Comparison of ENCODE assay signal across 27 cellular contexts in the genomic region with DNA sequence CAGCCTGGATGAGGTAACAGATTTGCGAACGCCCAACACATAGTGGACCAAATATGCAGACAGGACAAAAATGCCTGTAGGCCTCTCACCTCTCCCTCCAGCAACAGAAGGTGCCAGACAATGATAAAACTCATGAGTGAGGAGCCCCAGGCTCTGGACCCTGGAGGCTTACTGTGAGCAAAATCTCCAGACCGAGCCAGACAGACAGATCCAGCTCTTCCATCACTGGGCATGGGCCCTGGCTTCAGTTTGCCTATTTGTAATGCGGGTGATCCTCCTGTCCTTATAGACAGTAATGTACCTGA. TPM values are rescaled to one million over a fixed set of nuclear protein-coding genes. Genes with fewer than 3 reads are reported as not detected.
DNase-seq lines count a peak whose midpoint lies in the region; ATAC-seq and TF ChIP-seq lines count a peak whose summit lies in the region.
"Had no signal": no experiment of that assay in that cellular context is flagged by ENCODE, and none has a peak within 500 bp of the region (broad histone marks: within the 10 kb centered on the region; RNA-seq: fewer than 3 reads in every experiment).

No MANE protein-coding gene starts in this region.

- CTCF ChIA-PET in IMR-90 (lab: Yijun Ruan, JAX) = no interaction called here

- H3K4me1 Mint-ChIP-seq in brain (peaks cover 38% of the 10 kb centered on the region), neural progenitor cell (peaks cover 39% of the 10 kb centered on the region)
- peaks cover 8% of the 10 kb centered on the region for H3K4me1 Mint-ChIP-seq in activated T-cell treated with anti-CD3 and anti-CD28 coated beads, Interleukin-2, amount 50 U/mL, for 4 hours (ENCODE audit: low read depth)

- peaks cover 53% of the 10 kb centered on the region for H3K4me1 ChIP-seq in BLaER1
- peaks cover 14% of the 10 kb centered on the region for H3K4me1 ChIP-seq in IMR-90 (ENCODE audit: control insufficient read depth, insufficient read depth, low read length)
- peaks cover 10% of the 10 kb centered on the region for H3K4me1 ChIP-seq in neural progenitor cell
- H3K4me1 ChIP-seq: ascending aorta, gastrocnemius medialis, transverse colon had no signal

- intact Hi-C loops in IMR-90 (cut with micrococcal nuclease) = no loop called here

- WGBS in IMR-90 (ENCODE audit: extremely low coverage in 2 of 2, insufficient read length in 1 of 2), 2 experiments = no CpG with 5 or more reads among the region's 4 CpGs

- H3K18ac ChIP-seq in IMR-90 (ENCODE audit: low read depth, low read length) = no peak overlapping the region

- no peak for TF ChIP-seq CTCF in IMR-90 (conservative IDR thresholded peaks at IDR 0.05; ENCODE audit: low read depth, low read length)
- TF ChIP-seq CTCF in brain (conservative IDR thresholded peaks at IDR 0.05) = no peak
- TF ChIP-seq CTCF in neural progenitor cell (IDR thresholded peaks at IDR 0.05) = no peak

- H2AK9ac ChIP-seq in IMR-90 (replicated peaks; ENCODE audit: low read depth, low read length, poor library complexity) = no peak overlapping the region

- H2BK120ac ChIP-seq in IMR-90 (ENCODE audit: low read depth, low read length) = peak overlapping the region; percentile 46

- H2BK20ac ChIP-seq in IMR-90 (ENCODE audit: low read depth, low read length) = no peak overlapping the region; the same call in 1 of the 2 replicates

- H3K4me3 ChIP-seq in BLaER1 (no peak overlapping the region), IMR-90 (ENCODE audit: insufficient read depth, low read depth, low read length) (no peak overlapping the region), neural progenitor cell (no peak overlapping the region)
- H3K4me3 ChIP-seq: ascending aorta, gastrocnemius medialis, transverse colon had no signal

- H3K4me2 ChIP-seq in BLaER1 (peak overlapping the region; percentile 81), IMR-90 (ENCODE audit: low read depth, low read length) (no peak overlapping the region), neural progenitor cell (no peak overlapping the region)

- 0 out of 2 replicates have a peak overlapping the region, but pooled peaks have one; percentile 62 for H3K14ac ChIP-seq in IMR-90 (replicated peaks; ENCODE audit: low read depth, low read length)

- no peak overlapping the region for H4K91ac ChIP-seq in IMR-90 (ENCODE audit: insufficient read depth, low read depth, low read length)

- no TSS peak for BruUV-seq in IMR-90 (replicated peaks; lab: Mats Ljungman, UMichigan)

- peaks cover 8% of the 10 kb centered on the region for H3K36me3 Mint-ChIP-seq in brain
- H3K36me3 Mint-ChIP-seq in neural progenitor cell = peaks cover 5% of the 10 kb centered on the region
- H3K36me3 Mint-ChIP-seq in activated T-cell treated with anti-CD3 and anti-CD28 coated beads, Interleukin-2, amount 50 U/mL, for 4 hours (ENCODE audit: insufficient read depth) = no peaks in the 10 kb centered on the region

- dilution Hi-C loops in IMR-90 (cut with HindIII; ENCODE audit: low sequenced_read_pairs, unreplicated experiment) = no loop called here

- ATAC-seq in IMR-90 (ENCODE audit: low read depth) (0 out of 2 replicates have a peak, but pooled peaks have one; percentile 11), HG03175 (IDR thresholded peaks at IDR 0.05; ENCODE audit: unreplicated experiment) (no peak), HG03565 (IDR thresholded peaks at IDR 0.05; ENCODE audit: unreplicated experiment) (no peak)
- no peak for ATAC-seq in activated T-cell treated with anti-CD3 and anti-CD28 coated beads, Interleukin-2, amount 50 U/mL, for 4 hours
- ATAC-seq: activated naive CD4-positive, alpha-beta T cell treated with anti-CD3 and anti-CD28 coated beads, Interleukin-2, amount 50 U/mL, for 72 hours; gastrocnemius medialis; left cardiac atrium had no signal

- POLR2A ChIA-PET in IMR-90 (lab: Charles Lee; ENCODE audit: unreplicated experiment) = interaction anchor here (0.6 kb wide), 1 partner anchor 8 kb away, joined by 5 read pairs; no protein-coding TSS in a partner anchor

- no peaks in the 10 kb centered on the region for H3K79me1 ChIP-seq in IMR-90 (ENCODE audit: low read depth in 1 of 2, low read length in 2 of 2)

- H4K8ac ChIP-seq in IMR-90 (ENCODE audit: low read depth in 2 of 2, low read length in 2 of 2) = no peak overlapping the region; a peak in 1 of 4 replicates

- H3K23ac ChIP-seq in IMR-90 (ENCODE audit: low read depth, low read length) = no peak overlapping the region

- H3K9me3 ChIP-seq in BLaER1 (peaks cover 15% of the 10 kb centered on the region), IMR-90 (ENCODE audit: control insufficient read depth, insufficient read depth, low read length) (peaks cover 4% of the 10 kb centered on the region), neural progenitor cell (ENCODE audit: low read depth) (no peaks in the 10 kb centered on the region)
- H3K9me3 ChIP-seq: gastrocnemius medialis, transverse colon had no signal

- no peak for DNase-seq in IMR-90
- no peak for DNase-seq in neural progenitor cell (ENCODE audit: low spot score)
- no peak for DNase-seq in activated T-cell treated with anti-CD3 and anti-CD28 coated beads, Interleukin-2, amount 50 U/mL, for 4 hours
- DNase-seq in NCI-H1930 (lab: John Stamatoyannopoulos, UW) = no peak
- DNase-seq: activated CD4-positive, alpha-beta T cell treated with anti-CD3 and anti-CD28 coated beads for 48 hours; C1 segment of cervical spinal cord; DMS79 treated with DMSO at 0.1 percent for 48 hours; gastrocnemius medialis; HCEC 1CT; left cardiac atrium; NCI-H1417 treated with DMSO at 0.1 percent for 48 hours; NCI-H2081 treated with DMSO at 0.1 percent for 48 hours; NCI-H446 treated with DMSO at 0.1 percent for 48 hours; occipital lobe; retina; small intestine; stimulated activated CD4-positive, alpha-beta T cell treated with anti-CD3 and anti-CD28 coated beads, Interleukin-2, amount 100 ng/mL, for 24 hours; T-helper 9 cell; transverse colon had no signal

- H3K4ac ChIP-seq in IMR-90 (ENCODE audit: low read depth, low read length) = peak overlapping the region; percentile 16; the same call in 1 of the 2 replicates

- H3K27ac Mint-ChIP-seq in brain (peak overlapping the region in 4 of 5 experiments; percentile 28 to 93 (median 80)), neural progenitor cell (peak overlapping the region; percentile 81)
- H3K27ac Mint-ChIP-seq: activated naive CD4-positive, alpha-beta T cell treated with anti-CD3 and anti-CD28 coated beads, Interleukin-2, amount 50 U/mL, for 72 hours; memory B cell had no signal

- no peak overlapping the region for H3K56ac ChIP-seq in IMR-90 (ENCODE audit: extremely low read depth, insufficient read depth, low read length)

- no peaks in the 10 kb centered on the region for H4K20me1 ChIP-seq in BLaER1
- H4K20me1 ChIP-seq in IMR-90 (ENCODE audit: insufficient read depth, low read length) = no peaks in the 10 kb centered on the region
- H4K20me1 ChIP-seq in neural progenitor cell (ENCODE audit: low read depth) = no peaks in the 10 kb centered on the region

- H3K9ac ChIP-seq in BLaER1 (no peak overlapping the region), IMR-90 (ENCODE audit: low read depth, low read length) (no peak overlapping the region), neural progenitor cell (no peak overlapping the region)

- H2BK5ac ChIP-seq in IMR-90 (ENCODE audit: low read depth, low read length, poor library complexity, severe bottlenecking) = no peak overlapping the region

- peak overlapping the region in 1 of 5 experiments; percentile 10 for H3K4me3 Mint-ChIP-seq in brain
- H3K4me3 Mint-ChIP-seq in neural progenitor cell = no peak overlapping the region
- H3K4me3 Mint-ChIP-seq in activated T-cell treated with anti-CD3 and anti-CD28 coated beads, Interleukin-2, amount 50 U/mL, for 4 hours = no peak overlapping the region
- H3K4me3 Mint-ChIP-seq: memory B cell had no signal

- H2AFZ ChIP-seq in IMR-90 (replicated peaks; ENCODE audit: low read length, poor library complexity) (peak overlapping the region; percentile 68), neural progenitor cell (replicated peaks) (no peak overlapping the region)

- no peak overlapping the region for H2BK15ac ChIP-seq in IMR-90 (ENCODE audit: low read depth, low read length)

- H2AK5ac ChIP-seq in IMR-90 (ENCODE audit: low read depth, low read length) = peak overlapping the region; percentile 33; the same call in 1 of the 2 replicates

- peaks cover 0 to 14% (median 8%) of the 10 kb centered on the region in 5 experiments for H3K9me3 Mint-ChIP-seq in brain
- peaks cover 13% of the 10 kb centered on the region for H3K9me3 Mint-ChIP-seq in neural progenitor cell
- no peaks in the 10 kb centered on the region for H3K9me3 Mint-ChIP-seq in activated T-cell treated with anti-CD3 and anti-CD28 coated beads, Interleukin-2, amount 50 U/mL, for 4 hours

- in situ Hi-C loops in IMR-90 (cut with MboI; ENCODE audit: low sequenced_read_pairs) = no loop called here

- no peaks in the 10 kb centered on the region for H3K79me2 ChIP-seq in neural progenitor cell (ENCODE audit: low read depth)

- no peak overlapping the region for H4K5ac ChIP-seq in IMR-90 (ENCODE audit: low read depth, low read length)

- peaks cover 10% of the 10 kb centered on the region for H3K9me1 ChIP-seq in IMR-90 (ENCODE audit: insufficient read depth, low read length)

- peak overlapping the region; percentile 63; the same call in 1 of the 2 replicates for H3K27ac ChIP-seq in BLaER1
- H3K27ac ChIP-seq in IMR-90 (ENCODE audit: insufficient read depth, low read length) = no peak overlapping the region
- H3K27ac ChIP-seq in neural progenitor cell = no peak overlapping the region
- H3K27ac ChIP-seq: ascending aorta, gastrocnemius medialis, transverse colon, VCaP had no signal

- no peak for TF ChIP-seq RAD21 in IMR-90 (IDR thresholded peaks at IDR 0.05; ENCODE audit: low read length)

- peaks cover 5% of the 10 kb centered on the region for H3K27me3 Mint-ChIP-seq in brain
- H3K27me3 Mint-ChIP-seq in neural progenitor cell (ENCODE audit: insufficient read depth, low read depth) = peaks cover 10% of the 10 kb centered on the region
- no peaks in the 10 kb centered on the region for H3K27me3 Mint-ChIP-seq in activated T-cell treated with anti-CD3 and anti-CD28 coated beads, Interleukin-2, amount 50 U/mL, for 4 hours (ENCODE audit: low read depth)
- H3K27me3 Mint-ChIP-seq: memory B cell had no signal

- H3K27me3 ChIP-seq in BLaER1 (no peaks in the 10 kb centered on the region), IMR-90 (ENCODE audit: control insufficient read depth, insufficient read depth, low read length) (no peaks in the 10 kb centered on the region), neural progenitor cell (no peaks in the 10 kb centered on the region)
- H3K27me3 ChIP-seq: ascending aorta, gastrocnemius medialis, transverse colon had no signal

- TF ChIP-seq POLR2A in IMR-90 (IDR thresholded peaks at IDR 0.05; ENCODE audit: low read depth, low read length) = no peak

- H3K36me3 ChIP-seq in BLaER1 (no peaks in the 10 kb centered on the region), IMR-90 (ENCODE audit: control insufficient read depth, insufficient read depth, low read length) (no peaks in the 10 kb centered on the region), neural progenitor cell (no peaks in the 10 kb centered on the region)
- H3K36me3 ChIP-seq: ascending aorta, gastrocnemius medialis, transverse colon had no signal

- H3F3A ChIP-seq in neural progenitor cell (ENCODE audit: low read depth) = peaks cover 5% of the 10 kb centered on the region

RNA-seq across cellular contexts. Expression of a gene that starts 42.3 kb away (rescaled TPM):
- total RNA-seq in IMR-90 (2012; rRNA removed) (6.3 and 8.9 TPM in 2 replicates), neural progenitor cell (ENCODE audit: low replicate concordance) (4.8 and 14.9 TPM in 2 replicates)
- polyA plus RNA-seq in IMR-90 (2012; rRNA removed) (14.5 and 15.8 TPM in 2 replicates), brain (ENCODE audit: insufficient read depth, low read depth, low replicate concordance) (49.8 TPM)
- 13.2 and 35.9 TPM in 2 replicates for polyA plus RNA-seq in IMR-90 (2012; cell fraction: cytosol; rRNA removed)
- polyA plus RNA-seq in IMR-90 (2012; cell fraction: nucleus; rRNA removed; ENCODE audit: low replicate concordance) = 24.7 and 36.8 TPM in 2 replicates
- total RNA-seq in activated T-cell treated with anti-CD3 and anti-CD28 coated beads, Interleukin-2, amount 50 U/mL, for 4 hours = 10 to 100 TPM; 29.5 to 37.1 (median 32.7) TPM
